In the genomic region with DNA sequence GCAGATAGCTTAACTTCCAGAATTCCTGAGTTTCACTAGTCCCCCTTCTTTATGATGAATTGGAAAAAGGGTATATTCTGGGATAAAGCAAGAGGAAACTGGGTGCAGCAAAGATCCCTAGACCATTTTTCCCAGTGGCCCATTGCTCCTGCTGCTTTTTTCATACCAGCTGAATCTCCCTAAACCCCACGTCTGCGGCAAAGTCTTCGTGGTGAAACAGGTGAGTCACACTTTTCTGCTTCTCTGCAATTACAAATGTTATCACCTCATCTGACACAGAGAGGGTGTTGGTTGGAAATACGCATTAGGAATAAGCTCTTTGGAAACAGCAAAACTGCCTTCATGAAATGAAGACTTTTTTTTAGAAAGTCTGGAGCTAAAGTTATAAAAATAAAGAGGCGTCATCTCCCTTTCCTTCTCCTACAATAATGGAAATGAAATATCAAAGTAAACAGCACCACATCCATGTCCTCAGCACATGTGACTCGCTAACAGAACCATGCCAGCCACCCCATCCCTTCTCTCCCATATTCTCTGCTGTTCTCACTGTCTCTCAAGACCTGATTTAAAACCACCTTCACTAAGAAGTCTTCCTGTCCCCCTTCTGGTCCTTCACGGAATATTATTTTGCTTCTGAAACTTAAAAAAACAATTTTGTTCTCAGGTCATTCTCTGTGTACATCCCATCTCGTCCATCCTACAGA, we compare ENCODE assay signal across 8 cellular contexts. TPM values are rescaled to one million over a fixed set of nuclear protein-coding genes. Genes with fewer than 3 reads are reported as not detected.
A peak's percentile ranks its signal among the peaks of the same experiment; 100 is the strongest.
DNase-seq lines count a peak whose midpoint lies in the region; TF ChIP-seq lines count a peak whose summit lies in the region.

No MANE protein-coding gene starts in this region.

- intact Hi-C loops in dorsolateral prefrontal cortex (cut with DNase I), result no loop called here

- TF ChIP-seq CTCF in dorsolateral prefrontal cortex (IDR thresholded peaks at IDR 0.05 in 54 of 56, conservative IDR thresholded peaks at IDR 0.05 in 2 of 56; ENCODE audit: low read depth in 1 of 56, partially characterized antibody in 56 of 56), result no peak

- in situ Hi-C loops in KBM-7 (cut with MboI; ENCODE audit: low pct_unique_long_range_greater_than_20kb, low sequenced_read_pairs), result no loop called here

- DNase-seq in EL (peak; percentile 66), SW480 (ENCODE audit: low spot score) (peak; percentile 84), dorsolateral prefrontal cortex (no peak), T-helper 9 cell (no peak), SIG-M5 (lab: John Stamatoyannopoulos, UW) (no peak), OCI-M1 (lab: John Stamatoyannopoulos, UW) (no peak), KBM-7 (no peak)

- peak overlapping the region in 55 of 59 donors; percentile 0 to 94 (median 71) for H3K27ac ChIP-seq in dorsolateral prefrontal cortex
- peak overlapping the region in 19 of 21 experiments; percentile 36 to 87 (median 65) for H3K27ac ChIP-seq in skin epidermis

- no peaks in the 10 kb centered on the region for H3K27me3 ChIP-seq in dorsolateral prefrontal cortex

- no peak overlapping the region for H3K4me3 ChIP-seq in dorsolateral prefrontal cortex
- H3K4me3 ChIP-seq in skin epidermis, result no peak overlapping the region

RNA-seq across cellular contexts. Expression of a gene that starts 39.5 kb away (rescaled TPM):
- 100 to 1,000 TPM in 3 of 120 experiments, 10 to 100 TPM in 117; 13.7 to 109 (median 43.0) TPM for total RNA-seq in dorsolateral prefrontal cortex

Comparison
In these comparisons a context has a peak if more than half of its experiments do, and no peak if none do; other contexts are left out.
1. DNase-seq: peak in EL (single experiment) and SW480 (single experiment); none in dorsolateral prefrontal cortex (0 of 10), T-helper 9 cell (single experiment), SIG-M5 (single experiment), OCI-M1 (single experiment) and KBM-7 (single experiment).